8 cellular contexts compared by ENCODE assay signal in the genomic region with DNA sequence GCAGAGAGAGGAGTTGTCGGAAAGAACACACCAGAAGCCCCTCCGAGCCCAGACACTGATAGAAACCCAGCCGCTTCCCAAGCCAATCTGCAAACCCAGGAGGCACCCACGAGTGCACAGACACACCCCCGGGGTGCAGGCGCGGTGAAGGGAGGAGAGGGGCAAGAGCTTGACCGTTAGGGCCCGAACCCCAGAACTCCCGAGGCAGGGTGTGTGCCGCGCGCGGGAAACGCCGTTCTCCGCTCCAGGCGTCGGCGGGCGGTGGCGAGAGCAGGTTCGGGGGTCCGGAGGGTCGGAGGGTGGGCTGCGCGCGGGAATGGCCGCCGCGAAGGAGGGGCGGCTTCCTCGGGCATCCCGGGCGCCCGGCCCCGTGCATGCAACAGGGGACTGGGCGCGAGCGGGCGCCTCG. TPM values are rescaled to one million over a fixed set of nuclear protein-coding genes. Genes with fewer than 3 reads are reported as not detected.
A peak's percentile ranks its signal among the peaks of the same experiment; 100 is the strongest.
DNase-seq lines count a peak whose midpoint lies in the region; ATAC-seq lines count a peak whose summit lies in the region.

No MANE protein-coding gene starts in this region.

- H3K4me3 ChIP-seq in ACC112 (ENCODE audit: low read depth, low read length), result peak overlapping the region; percentile 74
- H3K4me3 ChIP-seq in iPS-11a (ENCODE audit: low read depth, low read length), result peak overlapping the region; percentile 53

- peaks cover 60% of the 10 kb centered on the region for H3K27me3 ChIP-seq in ACC112 (ENCODE audit: insufficient read depth, low read length)

- no peak overlapping the region for H2AFZ ChIP-seq in ACC112 (ENCODE audit: low read length, unreplicated experiment)

- peaks cover 10% of the 10 kb centered on the region for H3K4me1 Mint-ChIP-seq in activated T-cell treated with anti-CD3 and anti-CD28 coated beads, Interleukin-2, amount 50 U/mL, for 72 hours (ENCODE audit: low read depth)
- peaks cover 14 to 17% of the 10 kb centered on the region in 2 donors for H3K4me1 Mint-ChIP-seq in stimulated activated naive B cell treated with anti-CD40 and anti-IgM and Interleukin-4, amounts not matched to agents 10 μg/mL and 1 μg/mL and 100 μg/mL, for 72 hours

- H3K4me1 ChIP-seq in ACC112 (ENCODE audit: control insufficient read depth, insufficient read depth, low read length, unreplicated experiment), result no peaks in the 10 kb centered on the region

- H3K27me3 Mint-ChIP-seq in activated T-cell treated with anti-CD3 and anti-CD28 coated beads, Interleukin-2, amount 50 U/mL, for 72 hours (ENCODE audit: low read depth), result peaks cover 69% of the 10 kb centered on the region
- H3K27me3 Mint-ChIP-seq in stimulated activated naive B cell treated with anti-CD40 and anti-IgM and Interleukin-4, amounts not matched to agents 10 μg/mL and 1 μg/mL and 100 μg/mL, for 72 hours, result peaks cover 42 to 51% of the 10 kb centered on the region in 2 donors

- no peak overlapping the region for H3K27ac ChIP-seq in ACC112 (ENCODE audit: low read depth, low read length)

- peak overlapping the region; percentile 22 to 59 for H3K4me3 Mint-ChIP-seq in activated T-cell treated with anti-CD3 and anti-CD28 coated beads, Interleukin-2, amount 50 U/mL, for 72 hours
- H3K4me3 Mint-ChIP-seq in stimulated activated naive B cell treated with anti-CD40 and anti-IgM and Interleukin-4, amounts not matched to agents 10 μg/mL and 1 μg/mL and 100 μg/mL, for 72 hours, result peak overlapping the region; percentile 78 to 79

- peaks cover 4 to 8% of the 10 kb centered on the region in 2 donors for H3K36me3 Mint-ChIP-seq in activated T-cell treated with anti-CD3 and anti-CD28 coated beads, Interleukin-2, amount 50 U/mL, for 72 hours (ENCODE audit: insufficient read depth in 2 of 2)
- H3K36me3 Mint-ChIP-seq in stimulated activated naive B cell treated with anti-CD40 and anti-IgM and Interleukin-4, amounts not matched to agents 10 μg/mL and 1 μg/mL and 100 μg/mL, for 72 hours, result peaks cover 5% of the 10 kb centered on the region in 2 donors

- no peaks in the 10 kb centered on the region for H3K79me2 ChIP-seq in ACC112 (ENCODE audit: control insufficient read depth, insufficient read depth, low read length, unreplicated experiment)

- peak; percentile 16 for ATAC-seq in GM19467 (IDR thresholded peaks at IDR 0.05; ENCODE audit: unreplicated experiment)
- peak; percentile 22 to 30 for ATAC-seq in activated T-cell treated with anti-CD3 and anti-CD28 coated beads, Interleukin-2, amount 50 U/mL, for 72 hours (replicated peaks in 1 of 2)
- peak; percentile 14 to 31 for ATAC-seq in stimulated activated naive B cell treated with anti-CD40 and anti-IgM and Interleukin-4, amounts not matched to agents 10 μg/mL and 1 μg/mL and 100 μg/mL, for 72 hours (replicated peaks)
- no peak for ATAC-seq in GM21737 (IDR thresholded peaks at IDR 0.05; ENCODE audit: unreplicated experiment)
- no peak for ATAC-seq in HG02623 (IDR thresholded peaks at IDR 0.05; ENCODE audit: unreplicated experiment)

- no peak overlapping the region for H3K27ac Mint-ChIP-seq in activated T-cell treated with anti-CD3 and anti-CD28 coated beads, Interleukin-2, amount 50 U/mL, for 72 hours
- no peak overlapping the region for H3K27ac Mint-ChIP-seq in stimulated activated naive B cell treated with anti-CD40 and anti-IgM and Interleukin-4, amounts not matched to agents 10 μg/mL and 1 μg/mL and 100 μg/mL, for 72 hours

- H3K36me3 ChIP-seq in ACC112 (ENCODE audit: insufficient read depth, low read length), result no peaks in the 10 kb centered on the region

- DNase-seq in activated T-cell treated with anti-CD3 and anti-CD28 coated beads, Interleukin-2, amount 50 U/mL, for 72 hours, result peak; percentile 1 to 2
- DNase-seq in stimulated activated naive B cell treated with anti-CD40 and anti-IgM and Interleukin-4, amounts not matched to agents 10 μg/mL and 1 μg/mL and 100 μg/mL, for 72 hours, result no peak
- no peak for DNase-seq in occipital lobe (lab: John Stamatoyannopoulos, UW)

- no peaks in the 10 kb centered on the region for H3K9me3 Mint-ChIP-seq in activated T-cell treated with anti-CD3 and anti-CD28 coated beads, Interleukin-2, amount 50 U/mL, for 72 hours
- peaks cover 2 to 4% of the 10 kb centered on the region in 2 donors for H3K9me3 Mint-ChIP-seq in stimulated activated naive B cell treated with anti-CD40 and anti-IgM and Interleukin-4, amounts not matched to agents 10 μg/mL and 1 μg/mL and 100 μg/mL, for 72 hours

RNA-seq across cellular contexts. Expression of gene ELOVL2, which starts 0.5 kb away (rescaled TPM):
- total RNA-seq in activated T-cell treated with anti-CD3 and anti-CD28 coated beads, Interleukin-2, amount 50 U/mL, for 72 hours, result under 1 TPM in 1 of 2 donors, not detected in 1; 0.07 TPM
- total RNA-seq in occipital lobe, result 52.7 TPM

RNA-seq across cellular contexts. Expression of gene SMIM13, which starts 50.1 kb away (rescaled TPM):
- 1 to 10 TPM; 9.1 to 9.9 TPM for total RNA-seq in activated T-cell treated with anti-CD3 and anti-CD28 coated beads, Interleukin-2, amount 50 U/mL, for 72 hours
- total RNA-seq in occipital lobe, result 119 TPM

Comparison
In these comparisons a context has a peak if more than half of its experiments do, and no peak if none do; other contexts are left out.
1. ATAC-seq: peak in GM19467 (single experiment), activated T-cell treated with anti-CD3 and anti-CD28 coated beads, Interleukin-2, amount 50 U/mL, for 72 hours (2 of 2) and stimulated activated naive B cell treated with anti-CD40 and anti-IgM and Interleukin-4, amounts not matched to agents 10 μg/mL and 1 μg/mL and 100 μg/mL, for 72 hours (2 of 2); none in GM21737 (single experiment) and HG02623 (single experiment).
2. DNase-seq: peak in activated T-cell treated with anti-CD3 and anti-CD28 coated beads, Interleukin-2, amount 50 U/mL, for 72 hours (2 of 2); none in stimulated activated naive B cell treated with anti-CD40 and anti-IgM and Interleukin-4, amounts not matched to agents 10 μg/mL and 1 μg/mL and 100 μg/mL, for 72 hours (single experiment) and occipital lobe (single experiment).
3. RNA of gene ELOVL2, which starts 0.5 kb away (total RNA-seq): 52.7 TPM in occipital lobe (single experiment); 0.07 TPM in activated T-cell treated with anti-CD3 and anti-CD28 coated beads, Interleukin-2, amount 50 U/mL, for 72 hours; every median in the first group is over 10 times any median in the second.
4. RNA of gene SMIM13, which starts 50.1 kb away (total RNA-seq): 119 TPM in occipital lobe (single experiment); 9.1 to 9.9 TPM in activated T-cell treated with anti-CD3 and anti-CD28 coated beads, Interleukin-2, amount 50 U/mL, for 72 hours; every median in the first group is over 10 times any median in the second.